8 cellular contexts compared by ENCODE assay signal in genomic region chr5:146533260-146533857, GRCh38. TPM values are rescaled to one million over a fixed set of nuclear protein-coding genes. Genes with fewer than 3 reads are reported as not detected.
DNase-seq lines count a peak whose midpoint lies in the region; ATAC-seq and TF ChIP-seq lines count a peak whose summit lies in the region.

No MANE protein-coding gene starts in this region.

- no peak overlapping the region for H3K9ac ChIP-seq in smooth muscle cell (ENCODE audit: low read depth)

- TF ChIP-seq CTCF in hepatocyte (IDR thresholded peaks at IDR 0.05; ENCODE audit: poor library complexity) (peak; percentile 93), smooth muscle cell (IDR thresholded peaks at IDR 0.05; ENCODE audit: borderline replicate concordance, insufficient read depth, poor library complexity, severe bottlenecking) (peak; percentile 86)

- H3K79me2 ChIP-seq in hepatocyte (no peaks in the 10 kb centered on the region), smooth muscle cell (ENCODE audit: low read depth) (no peaks in the 10 kb centered on the region)

- H2AFZ ChIP-seq in hepatocyte (no peak overlapping the region), smooth muscle cell (ENCODE audit: low read depth) (no peak overlapping the region)

- H3K9me2 ChIP-seq in hepatocyte (replicated peaks; ENCODE audit: insufficient read depth), result no peaks in the 10 kb centered on the region

- H4K20me1 ChIP-seq in hepatocyte (ENCODE audit: insufficient read depth, poor library complexity, severe bottlenecking) (no peaks in the 10 kb centered on the region), smooth muscle cell (ENCODE audit: low read depth) (no peaks in the 10 kb centered on the region)

- H3K9me3 ChIP-seq in hepatocyte (ENCODE audit: low read depth), result no peaks in the 10 kb centered on the region
- H3K9me3 ChIP-seq in smooth muscle cell (replicated peaks; ENCODE audit: low read depth), result no peaks in the 10 kb centered on the region

- DNase-seq in SIG-M5 treated with dmso at 0.1 percent for 504 hours (lab: John Stamatoyannopoulos, UW; ENCODE audit: unreplicated experiment), result peak; percentile 73
- no peak for DNase-seq in SIG-M5 (lab: John Stamatoyannopoulos, UW)
- peak; percentile 3 for DNase-seq in NCI-H128 (lab: John Stamatoyannopoulos, UW; ENCODE audit: unreplicated experiment)
- peak; percentile 50 for DNase-seq in T follicular helper cell (ENCODE audit: low read depth)
- peak; percentile 47 for DNase-seq in amniotic epithelial cell (ENCODE audit: low read depth)
- peak; percentile 86 for DNase-seq in hepatocyte (ENCODE audit: low spot score)
- peak; percentile 6 for DNase-seq in smooth muscle cell (lab: John Stamatoyannopoulos, UW; ENCODE audit: unreplicated experiment)

- H3K4me3 ChIP-seq in hepatocyte (no peak overlapping the region), smooth muscle cell (no peak overlapping the region)

- H3K27ac ChIP-seq in hepatocyte (no peak overlapping the region), smooth muscle cell (ENCODE audit: low read depth) (no peak overlapping the region)

- H3K27me3 ChIP-seq in hepatocyte (no peaks in the 10 kb centered on the region), smooth muscle cell (ENCODE audit: low read depth) (no peaks in the 10 kb centered on the region)

- peak; percentile 93 for ATAC-seq in HG02798 (IDR thresholded peaks at IDR 0.05; ENCODE audit: poor library complexity, unreplicated experiment)

- H3F3A ChIP-seq in smooth muscle cell (ENCODE audit: low read depth), result no peaks in the 10 kb centered on the region

- H3K4me2 ChIP-seq in hepatocyte (no peak overlapping the region), smooth muscle cell (no peak overlapping the region)

- 23% methylated on average over 7 of the region's 7 CpGs for WGBS in hepatocyte (ENCODE audit: low lambda C conversion rate, missing lambda C conversion rate)
- 21% methylated on average over 7 of the region's 7 CpGs for WGBS in smooth muscle cell (ENCODE audit: low lambda C conversion rate)

- H3K4me1 ChIP-seq in hepatocyte (ENCODE audit: insufficient read depth) (no peaks in the 10 kb centered on the region), smooth muscle cell (ENCODE audit: low read depth) (no peaks in the 10 kb centered on the region)

- H3K36me3 ChIP-seq in hepatocyte (replicated peaks; ENCODE audit: insufficient read depth, low read depth), result no peaks in the 10 kb centered on the region
- H3K36me3 ChIP-seq in smooth muscle cell (ENCODE audit: low read depth), result no peaks in the 10 kb centered on the region

RNA-seq across cellular contexts. Expression of gene GPR151, which starts 17.4 kb away (rescaled TPM):
- total RNA-seq in hepatocyte, result 0.03 TPM in 1 of 2 replicates, not detected in the other
- polyA plus RNA-seq in hepatocyte, result not detected in 2 replicates
- total RNA-seq in smooth muscle cell, result not detected in 2 replicates
- not detected in 2 replicates for polyA plus RNA-seq in smooth muscle cell
